ENCODE assay signal across 12 cellular contexts in the genomic region with DNA sequence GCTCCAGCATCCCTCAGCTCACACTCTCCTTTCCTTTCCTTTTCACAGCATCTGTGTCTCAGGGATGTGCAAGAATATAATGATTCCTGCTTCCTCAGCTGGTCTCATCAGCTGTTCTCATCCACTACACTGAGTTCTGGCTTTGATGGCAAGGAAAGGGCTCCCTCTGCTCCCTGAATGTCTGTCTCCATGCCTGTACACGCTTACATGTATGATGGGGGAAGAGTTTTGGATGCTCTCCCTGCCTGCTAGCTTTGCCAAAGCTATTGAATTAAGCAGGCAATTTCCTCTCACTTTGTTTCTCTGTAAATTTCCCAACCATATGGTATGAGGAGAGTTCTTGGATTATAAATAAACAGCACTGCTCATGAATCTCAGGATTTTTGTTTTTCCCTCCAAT.
A peak's percentile ranks its signal among the peaks of the same experiment; 100 is the strongest.
DNase-seq lines count a peak whose midpoint lies in the region.
"Had no signal": no experiment of that assay in that cellular context is flagged by ENCODE, and none has a peak within 500 bp of the region (broad histone marks: within the 10 kb centered on the region; RNA-seq: fewer than 3 reads in every experiment).

No MANE protein-coding gene starts in this region.

- in situ Hi-C loops in G401 (cut with HindIII; ENCODE audit: low sequenced_read_pairs) = no loop called here

- peak; percentile 56 for DNase-seq in Ammon's horn (ENCODE audit: low spot score)
- peak; percentile 82 for DNase-seq in G401 (ENCODE audit: low spot score)
- peak; percentile 41 for DNase-seq in cerebellum (ENCODE audit: low spot score)
- peak; percentile 64 for DNase-seq in superior temporal gyrus (ENCODE audit: extremely low spot score)
- DNase-seq in stimulated activated CD4-positive, alpha-beta T cell treated with anti-CD3 and anti-CD28 coated beads, Interleukin-2, amount 100 ng/mL, for 48 hours = no peak
- no peak for DNase-seq in A172 (ENCODE audit: low spot score)
- DNase-seq: AML-193; Calu3; CD8-positive, alpha-beta T cell; GDM1; GM23248; HCEC 1CT had no signal

Comparison
In these comparisons a context has a peak if more than half of its experiments do, and no peak if none do; other contexts are left out.
1. DNase-seq: peak in Ammon's horn (single experiment), G401 (single experiment), cerebellum (single experiment) and superior temporal gyrus (single experiment); none in stimulated activated CD4-positive, alpha-beta T cell treated with anti-CD3 and anti-CD28 coated beads, Interleukin-2, amount 100 ng/mL, for 48 hours (0 of 2) and A172 (single experiment).